In genomic region chr16:56811602-56812001, GRCh38 we compare ENCODE assay signal across 15 cellular contexts. TPM values are rescaled to one million over a fixed set of nuclear protein-coding genes. Genes with fewer than 3 reads are reported as not detected.
"Had no signal": no experiment of that assay in that cellular context is flagged by ENCODE, and none has a peak within 500 bp of the region (broad histone marks: within the 10 kb centered on the region; RNA-seq: fewer than 3 reads in every experiment).

No MANE protein-coding gene starts in this region.

RNA-seq across cellular contexts. Expression of gene SLC12A3, which starts 53.4 kb away (rescaled TPM):
- total RNA-seq: activated CD4-positive, alpha-beta memory T cell treated with anti-CD3 and anti-CD28 coated beads, Interleukin-2, amount 10 ng/mL, durations not matched to agents 7 days and 5 days; activated CD4-positive, alpha-beta T cell treated with anti-CD3 and anti-CD28 coated beads for 36 hours; activated CD4-positive, alpha-beta T cell treated with anti-CD3 and anti-CD28 coated beads, Interleukin-2, amount 10 ng/mL, durations not matched to agents 7 days and 5 days; activated CD8-positive, alpha-beta memory T cell treated with anti-CD3 and anti-CD28 coated beads, Interleukin-2, amount 10 ng/mL, durations not matched to agents 7 days and 5 days; activated CD8-positive, alpha-beta T cell treated with anti-CD3 and anti-CD28 coated beads, Interleukin-2, amount 10 ng/mL, durations not matched to agents 7 days and 5 days; activated naive CD8-positive, alpha-beta T cell treated with anti-CD3 and anti-CD28 coated beads, Interleukin-2, amount 10 ng/mL, durations not matched to agents 7 days and 5 days; activated T-helper 2 cell treated with anti-CD3 and anti-CD28 coated beads, Interferon-gamma antibody, Interleukin-2, Interleukin-4, amounts not matched to agents 10 μg/mL and 5 μg/mL and 100 μg/mL, durations not matched to agents 14 hours and 24 hours and 36 hours; ascending aorta; bronchial epithelial cell; cardiac muscle cell; chondrocyte; T-helper 1 cell treated with Interleukin-12 subunit alpha and Interleukin-12 subunit beta and Interleukin-4 antibody, amounts not matched to agents 30 ng/mL and 1 ng/mL, for 36 hours; T-helper 17 cell; T-helper 2 cell treated with Interferon-gamma antibody and Interleukin-4, amounts not matched to agents 100 ng/mL and 5 ng/mL, for 36 hours; WTC11 had no signal
- polyA plus RNA-seq: cardiac muscle cell had no signal
